ENCODE assay signal across 1 cellular context in the genomic region with DNA sequence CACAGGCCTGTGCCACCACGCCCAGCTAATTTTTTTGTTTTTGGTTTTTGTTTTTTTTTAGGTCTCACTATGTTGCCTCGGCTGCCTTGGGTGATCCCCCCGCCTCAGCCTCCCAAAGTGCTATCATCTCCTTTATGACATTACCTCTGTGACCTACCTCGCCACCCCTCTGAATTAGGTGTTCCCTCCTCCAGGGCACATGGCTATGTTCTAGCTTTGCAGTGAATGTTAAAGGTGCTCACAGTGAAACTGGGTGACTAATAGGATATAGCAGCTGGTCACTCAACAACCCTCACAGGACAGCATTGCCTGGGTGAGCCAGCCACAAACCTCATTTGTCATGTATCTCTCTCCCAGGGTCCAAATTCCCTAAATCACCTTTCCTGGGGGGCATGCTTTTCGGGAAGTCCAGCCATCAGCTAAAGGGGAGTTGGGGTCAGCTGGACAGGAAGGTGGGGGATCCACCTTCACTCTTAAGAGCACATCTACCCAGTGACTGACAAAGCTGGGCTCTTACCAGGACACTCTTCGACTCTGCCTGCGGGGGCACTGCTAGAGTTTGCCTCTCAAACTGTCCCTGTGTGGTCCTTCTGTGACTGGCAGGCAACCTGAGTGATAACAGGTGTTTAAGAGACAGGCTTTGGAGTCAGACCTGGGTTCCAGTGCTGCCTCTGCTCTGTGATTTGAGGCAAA.
TF ChIP-seq lines count a peak whose summit lies in the region.

No MANE protein-coding gene starts in this region.

TF ChIP-seq in HepG2, 621 proteins besides CTCF, POLR2A, EP300 and RAD21:
- peak; percentile 46; the same call in 1 of the 2 replicates for TF ChIP-seq STAG1 (CRISPR knock-in tag; IDR thresholded peaks at IDR 0.05)
- TF ChIP-seq, protein P1, sequence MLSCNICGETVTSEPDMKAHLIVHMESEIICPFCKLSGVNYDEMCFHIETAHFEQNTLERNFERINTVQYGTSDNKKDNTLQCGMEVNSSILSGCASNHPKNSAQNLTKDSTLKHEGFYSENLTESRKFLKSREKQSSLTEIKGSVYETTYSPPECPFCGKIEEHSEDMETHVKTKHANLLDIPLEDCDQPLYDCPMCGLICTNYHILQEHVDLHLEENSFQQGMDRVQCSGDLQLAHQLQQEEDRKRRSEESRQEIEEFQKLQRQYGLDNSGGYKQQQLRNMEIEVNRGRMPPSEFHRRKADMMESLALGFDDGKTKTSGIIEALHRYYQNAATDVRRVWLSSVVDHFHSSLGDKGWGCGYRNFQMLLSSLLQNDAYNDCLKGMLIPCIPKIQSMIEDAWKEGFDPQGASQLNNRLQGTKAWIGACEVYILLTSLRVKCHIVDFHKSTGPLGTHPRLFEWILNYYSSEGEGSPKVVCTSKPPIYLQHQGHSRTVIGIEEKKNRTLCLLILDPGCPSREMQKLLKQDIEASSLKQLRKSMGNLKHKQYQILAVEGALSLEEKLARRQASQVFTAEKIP (CRISPR knock-in tag; IDR thresholded peaks at IDR 0.05; ENCODE audit: borderline replicate concordance): no peak
